Comparison of ENCODE assay signal across 35 cellular contexts in the genomic region with DNA sequence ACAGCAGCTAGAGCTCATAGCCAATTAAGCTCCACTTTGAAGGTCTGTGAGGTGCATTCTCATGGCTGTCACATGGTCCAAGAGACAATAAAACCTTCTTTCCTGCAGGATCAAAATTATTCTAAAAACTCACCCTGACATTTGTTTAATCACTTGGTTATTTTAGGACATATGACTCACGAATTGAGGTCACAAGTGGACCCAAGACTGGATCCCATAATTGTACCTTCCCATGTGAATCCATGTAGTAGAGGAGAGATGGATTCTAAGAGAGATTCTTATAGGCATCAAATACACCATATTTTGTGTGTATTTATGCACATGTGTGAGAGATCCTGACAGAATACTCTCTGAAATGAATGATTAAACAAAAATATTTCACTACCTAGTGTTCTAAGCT.
"Had no signal": no experiment of that assay in that cellular context is flagged by ENCODE, and none has a peak within 500 bp of the region (broad histone marks: within the 10 kb centered on the region; RNA-seq: fewer than 3 reads in every experiment).

No MANE protein-coding gene starts in this region.

- FAIRE-seq: colon, keratinocyte had no signal

- DNase-seq: activated CD4-positive, alpha-beta memory T cell treated with anti-CD3 and anti-CD28 coated beads for 36 hours; activated CD4-positive, alpha-beta T cell treated with anti-CD3 and anti-CD28 coated beads, Interleukin-2, amount 10 ng/mL, durations not matched to agents 24 days and 14 days; activated gamma-delta T cell treated with Interleukin-2 at 50 U/mL for 16 hours; activated naive CD8-positive, alpha-beta T cell treated with anti-CD3 and anti-CD28 coated beads, Interleukin-2, amount 50 U/mL, for 24 hours; activated T-cell treated with anti-CD3 and anti-CD28 coated beads, Interleukin-2, amount 50 U/mL, for 4 hours; amygdala; caudate nucleus; dermis blood vessel endothelial cell; effector CD4-positive, alpha-beta T cell; head of caudate nucleus; hippocampal formation; left cardiac atrium; left ventricle myocardium superior; naive B cell; nephron progenitor cell; ovary; right lobe of liver; stimulated activated CD4-positive, alpha-beta T cell treated with anti-CD3 and anti-CD28 coated beads, Interleukin-12 subunit alpha, Interleukin-12 subunit beta, amount 100 ng/mL, for 4 hours; stimulated activated CD4-positive, alpha-beta T cell treated with anti-CD3 and anti-CD28 coated beads, Interleukin-4, amount 100 ng/mL, for 1 hour; stimulated activated naive CD8-positive, alpha-beta T cell treated with anti-CD3 and anti-CD28 coated beads, Interleukin-15, amount 100 ng/mL, for 72 hours; substantia nigra; T-helper 17 cell; T1000; thyroid gland; upper lobe of left lung; WERI-Rb-1 had no signal

- H3K36me3 ChIP-seq: esophagus muscularis mucosa, neutrophil, ovary, right lobe of liver, thyroid gland, upper lobe of left lung, vagina, WERI-Rb-1 had no signal

- H3K4me1 ChIP-seq: esophagus muscularis mucosa, right lobe of liver, thyroid gland, upper lobe of left lung, vagina had no signal

- H3K27ac ChIP-seq: esophagus muscularis mucosa, neutrophil, ovary, right lobe of liver, skin epidermis, thyroid gland, upper lobe of left lung, vagina, WERI-Rb-1 had no signal

- H3K9me3 ChIP-seq: esophagus muscularis mucosa, neutrophil, ovary, right lobe of liver, thyroid gland, upper lobe of left lung, vagina had no signal

- H3K4me3 ChIP-seq: esophagus muscularis mucosa, ovary, right lobe of liver, skin epidermis, thyroid gland, upper lobe of left lung, vagina had no signal

- ATAC-seq: activated CD4-positive, CD25-positive, alpha-beta regulatory T cell treated with anti-CD3 and anti-CD28 coated beads, Interleukin-2, amount 50 U/mL, for 24 hours; activated naive CD8-positive, alpha-beta T cell treated with anti-CD3 and anti-CD28 coated beads, Interleukin-2, amount 50 U/mL, for 24 hours; activated T-cell treated with anti-CD3 and anti-CD28 coated beads, Interleukin-2, amount 50 U/mL, for 4 hours; activated T-helper 17 cell treated with anti-CD3 and anti-CD28 coated beads, Interleukin-2, amount 50 U/mL, for 72 hours; left cardiac atrium; left ventricle myocardium superior; right lobe of liver; stimulated activated effector memory CD8-positive, alpha-beta T cell treated with anti-CD3 and anti-CD28 coated beads, Interleukin-12 subunit alpha, Interleukin-12 subunit beta, amount 100 ng/mL, for 72 hours; stimulated activated naive CD8-positive, alpha-beta T cell treated with anti-CD3 and anti-CD28 coated beads, Interleukin-15, amount 100 ng/mL, for 72 hours; T-helper 17 cell had no signal

- H3K27me3 ChIP-seq: esophagus muscularis mucosa, neutrophil, ovary, right lobe of liver, thyroid gland, upper lobe of left lung, vagina had no signal
